In the genomic region with DNA sequence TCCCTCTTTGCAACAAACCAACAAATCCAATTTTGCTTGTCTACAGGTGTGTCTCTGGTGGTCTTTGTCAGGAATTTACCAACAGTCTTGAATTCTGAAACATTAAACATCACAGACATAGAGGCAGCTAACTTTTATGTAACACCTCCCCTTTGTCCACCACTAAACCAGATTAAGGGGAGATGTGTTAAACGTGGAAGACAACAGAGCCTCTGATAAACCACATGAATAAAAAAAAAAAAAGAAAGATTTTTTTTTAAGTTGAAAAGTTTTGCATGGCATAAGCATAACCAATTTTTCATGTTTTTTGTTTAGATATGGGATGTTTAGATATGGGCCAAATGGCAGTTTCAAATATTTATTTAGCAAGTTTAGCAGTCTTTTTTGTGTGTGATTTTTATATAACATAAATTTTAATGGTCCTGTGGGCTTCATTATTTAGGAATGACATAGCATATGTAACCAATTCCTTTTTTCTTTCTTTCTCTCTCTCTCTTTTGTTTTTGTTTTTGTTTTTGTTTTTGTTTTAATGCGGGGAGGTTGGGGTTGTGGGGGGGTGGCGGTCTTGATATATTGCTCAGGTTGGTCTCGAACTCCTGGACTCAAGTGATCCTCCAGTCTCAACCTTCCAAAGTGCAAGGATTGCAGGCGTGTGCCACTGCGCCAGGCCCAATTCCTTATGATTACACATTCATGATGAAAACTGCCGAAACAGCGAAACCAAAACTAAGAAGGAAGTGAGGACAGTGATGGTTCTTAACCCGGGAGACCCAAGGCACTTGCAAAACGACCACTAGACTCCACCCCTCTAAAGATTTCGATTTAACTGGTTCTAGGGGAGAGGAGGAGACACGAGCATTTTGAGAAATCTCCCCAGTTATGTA, we compare ENCODE assay signal across 8 cellular contexts.
A peak's percentile ranks its signal among the peaks of the same experiment; 100 is the strongest.
DNase-seq lines count a peak whose midpoint lies in the region; ATAC-seq, FAIRE-seq and TF ChIP-seq lines count a peak whose summit lies in the region.

No MANE protein-coding gene starts in this region.

- FAIRE-seq in A204.1 (lab: Jason Lieb, UNC) (peak; percentile 94), astrocyte (lab: Jason Lieb, UNC) (no peak), H54 (lab: Jason Lieb, UNC) (no peak)

- H3K9me3 Mint-ChIP-seq in astrocyte (ENCODE audit: unreplicated experiment): peaks cover 1% of the 10 kb centered on the region

- H3K79me2 ChIP-seq in astrocyte (ENCODE audit: insufficient read depth, low read length): no peaks in the 10 kb centered on the region

- peaks cover 1% of the 10 kb centered on the region for H3K4me1 ChIP-seq in astrocyte (ENCODE audit: insufficient read depth, low read length)
- no peaks in the 10 kb centered on the region for H3K4me1 ChIP-seq in iPS-18a (ENCODE audit: control insufficient read depth, low read depth, low read length)
- H3K4me1 ChIP-seq in spleen: peaks cover 0 to 32% (median 6%) of the 10 kb centered on the region in 6 donors

- H3K27ac ChIP-seq in astrocyte (ENCODE audit: low read depth, low read length) (peak overlapping the region; percentile 18), iPS-18a (ENCODE audit: low read length) (no peak overlapping the region), spleen (peak overlapping the region; percentile 73 to 96 (median 90))

- H3K9ac ChIP-seq in astrocyte (ENCODE audit: low read length) (peak overlapping the region; percentile 58), iPS-18a (ENCODE audit: low read length) (peak overlapping the region; percentile 70)

- 5 to 15% (median 10%) methylated on average over 12 of the region's 12 CpGs for WGBS in spleen, 5 donors

- H3K27me3 Mint-ChIP-seq in astrocyte (ENCODE audit: low read depth, unreplicated experiment): no peaks in the 10 kb centered on the region

- no peaks in the 10 kb centered on the region for H3K36me3 Mint-ChIP-seq in astrocyte (ENCODE audit: low read depth, unreplicated experiment)

- TF ChIP-seq POLR2A in spleen (IDR thresholded peaks at IDR 0.05): no peak
- TF ChIP-seq POLR2A in H54 (IDR thresholded peaks at IDR 0.05; ENCODE audit: low read depth, low read length): no peak

- no peaks in the 10 kb centered on the region for H3K27me3 ChIP-seq in astrocyte (ENCODE audit: insufficient read depth, low read length)
- H3K27me3 ChIP-seq in iPS-18a (ENCODE audit: control insufficient read depth, insufficient read depth, low read length): no peaks in the 10 kb centered on the region
- no peaks in the 10 kb centered on the region for H3K27me3 ChIP-seq in spleen (replicated peaks in 1 of 7)

- H3K27ac Mint-ChIP-seq in astrocyte (ENCODE audit: unreplicated experiment): peak overlapping the region; percentile 70

- ATAC-seq in GM19328 (IDR thresholded peaks at IDR 0.05; ENCODE audit: unreplicated experiment): peak; percentile 40

- peak overlapping the region; percentile 78 for H3K4me2 ChIP-seq in astrocyte (ENCODE audit: low read length)

- no peaks in the 10 kb centered on the region for H4K20me1 ChIP-seq in astrocyte (ENCODE audit: insufficient read depth, low read length)

- H3K4me3 ChIP-seq in astrocyte (ENCODE audit: insufficient read depth, low read depth, low read length): peak overlapping the region; percentile 52
- peak overlapping the region; percentile 79 for H3K4me3 ChIP-seq in iPS-18a (ENCODE audit: low read length)
- H3K4me3 ChIP-seq in spleen: peak overlapping the region; percentile 6 to 68 (median 43)

- peaks cover 1% of the 10 kb centered on the region for H3K4me1 Mint-ChIP-seq in astrocyte (ENCODE audit: low read depth, unreplicated experiment)

- no peaks in the 10 kb centered on the region for H3K36me3 ChIP-seq in astrocyte (ENCODE audit: insufficient read depth, low read length)
- no peaks in the 10 kb centered on the region for H3K36me3 ChIP-seq in iPS-18a (ENCODE audit: control insufficient read depth, low read depth, low read length)
- no peaks in the 10 kb centered on the region for H3K36me3 ChIP-seq in spleen

- intact Hi-C loops in spleen (cut with DNase I; ENCODE audit: low total_unique reads): no loop called here

- H3K9me3 ChIP-seq in astrocyte (ENCODE audit: insufficient read depth, low read depth, low read length) (no peaks in the 10 kb centered on the region), iPS-18a (ENCODE audit: control insufficient read depth, low read depth, low read length) (no peaks in the 10 kb centered on the region), spleen (no peaks in the 10 kb centered on the region)

- peak overlapping the region; percentile 43 for H2AFZ ChIP-seq in astrocyte (ENCODE audit: low read depth, low read length)

- DNase-seq in NCI-H2227 (lab: John Stamatoyannopoulos, UW; ENCODE audit: unreplicated experiment): peak; percentile 45
- peak; percentile 46 for DNase-seq in astrocyte (ENCODE audit: low read depth)
- DNase-seq in spleen: no peak
- no peak for DNase-seq in NCI-H748 (lab: John Stamatoyannopoulos, UW; ENCODE audit: unreplicated experiment)
- no peak for DNase-seq in H54 (ENCODE audit: insufficient read length, low spot score)

- peak overlapping the region; percentile 83 for H3K4me3 Mint-ChIP-seq in astrocyte (ENCODE audit: unreplicated experiment)

- no peak for TF ChIP-seq CTCF in astrocyte (IDR thresholded peaks at IDR 0.05; ENCODE audit: insufficient read depth, low read depth, low read length)
- peak in 1 of 11 experiments; percentile 1 for TF ChIP-seq CTCF in spleen (IDR thresholded peaks at IDR 0.05 in 8 of 11, conservative IDR thresholded peaks at IDR 0.05 in 3 of 11)

Comparison
In these comparisons a context has a peak if more than half of its experiments do, and no peak if none do; other contexts are left out.
1. DNase-seq: peak in NCI-H2227 (single experiment) and astrocyte (single experiment); none in spleen (single experiment), NCI-H748 (single experiment) and H54 (single experiment).
2. Peak in every context shown above with its lines, with median percentiles within 50 percentile points of each other: H3K4me3 ChIP-seq.